ENCODE assay signal across 8 cellular contexts in genomic region chr2:73985318-73986084, GRCh38. TPM values are rescaled to one million over a fixed set of nuclear protein-coding genes. Genes with fewer than 3 reads are reported as not detected.
A peak's percentile ranks its signal among the peaks of the same experiment; 100 is the strongest.
DNase-seq lines count a peak whose midpoint lies in the region; ATAC-seq and TF ChIP-seq lines count a peak whose summit lies in the region.

No MANE protein-coding gene starts in this region.

- H3K27ac Mint-ChIP-seq in activated T-helper 2 cell treated with anti-CD3 and anti-CD28 coated beads, Interferon-gamma antibody, Interleukin-2, Interleukin-4, amounts not matched to agents 10 μg/mL and 5 μg/mL and 100 μg/mL, durations not matched to agents 14 hours and 24 hours and 36 hours = peak overlapping the region; percentile 80

- H3K79me2 ChIP-seq in PC-3 (ENCODE audit: low read length) = peaks cover 60% of the 10 kb centered on the region

- H3K27me3 Mint-ChIP-seq in activated T-helper 2 cell treated with anti-CD3 and anti-CD28 coated beads, Interferon-gamma antibody, Interleukin-2, Interleukin-4, amounts not matched to agents 10 μg/mL and 5 μg/mL and 100 μg/mL, durations not matched to agents 14 hours and 24 hours and 36 hours (ENCODE audit: low read depth) = no peaks in the 10 kb centered on the region

- POLR2A ChIA-PET in PC-3 (lab: Charles Lee; ENCODE audit: unreplicated experiment) = no interaction called here

- H3K27me3 ChIP-seq in PC-3 (ENCODE audit: low read length) (no peaks in the 10 kb centered on the region), prostate gland (replicated peaks; ENCODE audit: insufficient read depth) (no peaks in the 10 kb centered on the region)

- H3K4me3 Mint-ChIP-seq in activated T-helper 2 cell treated with anti-CD3 and anti-CD28 coated beads, Interferon-gamma antibody, Interleukin-2, Interleukin-4, amounts not matched to agents 10 μg/mL and 5 μg/mL and 100 μg/mL, durations not matched to agents 14 hours and 24 hours and 36 hours (ENCODE audit: low read depth) = peak overlapping the region; percentile 86

- BruUV-seq in PC-3 (replicated peaks; lab: Mats Ljungman, UMichigan) = no TSS peak

- H3K36me3 ChIP-seq in PC-3 (ENCODE audit: low read depth, low read length) (peaks cover 15% of the 10 kb centered on the region; the same call in 1 of the 2 replicates), prostate gland (no peaks in the 10 kb centered on the region)

- peaks cover 7% of the 10 kb centered on the region for H3F3A ChIP-seq in PC-3 (ENCODE audit: low read length, unreplicated experiment)

- peak overlapping the region; percentile 77 for H3K4me3 ChIP-seq in PC-3 (ENCODE audit: low read length)
- peak overlapping the region; percentile 51 to 66 for H3K4me3 ChIP-seq in prostate gland

- peaks cover 67% of the 10 kb centered on the region for H3K4me1 ChIP-seq in PC-3 (ENCODE audit: insufficient read depth, low read length)
- H3K4me1 ChIP-seq in prostate gland (replicated peaks) = peaks cover 25% of the 10 kb centered on the region

- 10% methylated on average over 12 of the region's 64 CpGs for WGBS in prostate gland

- peak overlapping the region; percentile 50; the same call in 1 of the 2 replicates for H2AFZ ChIP-seq in PC-3 (ENCODE audit: low read length)

- TF ChIP-seq POLR2A in prostate gland (IDR thresholded peaks at IDR 0.05) = no peak

- H4K20me1 ChIP-seq in PC-3 (ENCODE audit: low read length) = peaks cover 26% of the 10 kb centered on the region

- no peaks in the 10 kb centered on the region for H3K9me3 ChIP-seq in PC-3 (ENCODE audit: low read length)
- no peaks in the 10 kb centered on the region for H3K9me3 ChIP-seq in prostate gland

- ATAC-seq in HG02759 (IDR thresholded peaks at IDR 0.05; ENCODE audit: unreplicated experiment) = peak; percentile 41
- ATAC-seq in PC-3 = no peak
- ATAC-seq in Right ventricle myocardium superior (ENCODE audit: poor library complexity) = peak; percentile 12
- no peak for ATAC-seq in HG03457 (IDR thresholded peaks at IDR 0.05; ENCODE audit: unreplicated experiment)

- intact Hi-C loops in PC-3 (cut with micrococcal nuclease) (no loop called here), Right ventricle myocardium superior (cut with DNase I) (loop anchor here (10.0 kb wide), 1 partner anchor 159 kb away; the partner anchor contains the start of gene BOLA3), prostate gland (cut with DNase I) (loop anchor here (5.0 kb wide), 3 partner anchors 43 to 148 kb away; partner anchors contain the start of gene DGUOK)
- intact Hi-C loops in activated T-helper 2 cell treated with anti-CD3 and anti-CD28 coated beads, Interferon-gamma antibody, Interleukin-2, Interleukin-4, amounts not matched to agents 10 μg/mL and 5 μg/mL and 100 μg/mL, durations not matched to agents 14 hours and 24 hours and 36 hours (cut with micrococcal nuclease) = loop anchor here (1.0 to 10.0 kb wide), 6 partner anchors 15 to 219 kb away; partner anchors contain the start of gene STAMBP

- CTCF ChIA-PET in PC-3 (lab: Charles Lee) = no interaction called here

- H3K9ac ChIP-seq in PC-3 (ENCODE audit: low read length) = peak overlapping the region; percentile 64

- peaks cover 4% of the 10 kb centered on the region for H3K9me3 Mint-ChIP-seq in activated T-helper 2 cell treated with anti-CD3 and anti-CD28 coated beads, Interferon-gamma antibody, Interleukin-2, Interleukin-4, amounts not matched to agents 10 μg/mL and 5 μg/mL and 100 μg/mL, durations not matched to agents 14 hours and 24 hours and 36 hours

- H3K27ac ChIP-seq in PC-3 (ENCODE audit: low read length) = peak overlapping the region; percentile 33; the same call in 1 of the 2 replicates
- H3K27ac ChIP-seq in prostate gland = peak overlapping the region; percentile 95 to 97

- TF ChIP-seq CTCF in PC-3 (conservative IDR thresholded peaks at IDR 0.05; ENCODE audit: low read depth, low read length) = no peak
- TF ChIP-seq CTCF in prostate gland (IDR thresholded peaks at IDR 0.05) = no peak

- H3K9me2 ChIP-seq in PC-3 (replicated peaks; ENCODE audit: low read length) = no peaks in the 10 kb centered on the region

- DNase-seq in DMS53 (lab: John Stamatoyannopoulos, UW) = peak; percentile 71
- DNase-seq in DMS53 treated with DMSO at 0.1 percent for 48 hours (lab: John Stamatoyannopoulos, UW; ENCODE audit: unreplicated experiment) = no peak
- DNase-seq in PC-3 = peak; percentile 36
- peak; percentile 40 for DNase-seq in activated T-helper 2 cell treated with anti-CD3 and anti-CD28 coated beads, Interferon-gamma antibody, Interleukin-2, Interleukin-4, amounts not matched to agents 10 μg/mL and 5 μg/mL and 100 μg/mL, durations not matched to agents 14 hours and 24 hours and 36 hours (ENCODE audit: low spot score)
- peak; percentile 70 for DNase-seq in Right ventricle myocardium superior
- DNase-seq in prostate gland (ENCODE audit: low spot score) = peak; percentile 22

- peak overlapping the region; percentile 97 for H3K4me2 ChIP-seq in PC-3 (ENCODE audit: low read length)

- peaks cover 64% of the 10 kb centered on the region for H3K4me1 Mint-ChIP-seq in activated T-helper 2 cell treated with anti-CD3 and anti-CD28 coated beads, Interferon-gamma antibody, Interleukin-2, Interleukin-4, amounts not matched to agents 10 μg/mL and 5 μg/mL and 100 μg/mL, durations not matched to agents 14 hours and 24 hours and 36 hours (ENCODE audit: low read depth)

- peaks cover 53% of the 10 kb centered on the region for H3K36me3 Mint-ChIP-seq in activated T-helper 2 cell treated with anti-CD3 and anti-CD28 coated beads, Interferon-gamma antibody, Interleukin-2, Interleukin-4, amounts not matched to agents 10 μg/mL and 5 μg/mL and 100 μg/mL, durations not matched to agents 14 hours and 24 hours and 36 hours (ENCODE audit: low read depth)

RNA-seq across cellular contexts. Expression of gene TET3, which starts 0.8 kb away (rescaled TPM):
- total RNA-seq in PC-3 (2014; rRNA removed) = 6.1 and 10.1 TPM in 2 replicates
- 23.5 and 23.6 TPM in 2 replicates for total RNA-seq in activated T-helper 2 cell treated with anti-CD3 and anti-CD28 coated beads, Interferon-gamma antibody, Interleukin-2, Interleukin-4, amounts not matched to agents 10 μg/mL and 5 μg/mL and 100 μg/mL, durations not matched to agents 14 hours and 24 hours and 36 hours
- total RNA-seq in Right ventricle myocardium superior = 2.0 TPM
- 10 to 100 TPM; 12.8 to 13.8 TPM for total RNA-seq in prostate gland

RNA-seq across cellular contexts. Expression of gene DGUOK, which starts 58.8 kb away (rescaled TPM):
- 42.2 and 61.3 TPM in 2 replicates for total RNA-seq in PC-3 (2014; rRNA removed)
- total RNA-seq in activated T-helper 2 cell treated with anti-CD3 and anti-CD28 coated beads, Interferon-gamma antibody, Interleukin-2, Interleukin-4, amounts not matched to agents 10 μg/mL and 5 μg/mL and 100 μg/mL, durations not matched to agents 14 hours and 24 hours and 36 hours = 86.8 and 90.9 TPM in 2 replicates
- 17.7 TPM for total RNA-seq in Right ventricle myocardium superior
- 100 to 1,000 TPM in 1 of 2 donors, 10 to 100 TPM in 1; 77.4 to 107 TPM for total RNA-seq in prostate gland

Comparison
In these comparisons a context has a peak if more than half of its experiments do, and no peak if none do; other contexts are left out.
1. ATAC-seq: peak in HG02759 (single experiment) and Right ventricle myocardium superior (single experiment); none in PC-3 (single experiment) and HG03457 (single experiment).